10 cellular contexts compared by ENCODE assay signal in the genomic region with DNA sequence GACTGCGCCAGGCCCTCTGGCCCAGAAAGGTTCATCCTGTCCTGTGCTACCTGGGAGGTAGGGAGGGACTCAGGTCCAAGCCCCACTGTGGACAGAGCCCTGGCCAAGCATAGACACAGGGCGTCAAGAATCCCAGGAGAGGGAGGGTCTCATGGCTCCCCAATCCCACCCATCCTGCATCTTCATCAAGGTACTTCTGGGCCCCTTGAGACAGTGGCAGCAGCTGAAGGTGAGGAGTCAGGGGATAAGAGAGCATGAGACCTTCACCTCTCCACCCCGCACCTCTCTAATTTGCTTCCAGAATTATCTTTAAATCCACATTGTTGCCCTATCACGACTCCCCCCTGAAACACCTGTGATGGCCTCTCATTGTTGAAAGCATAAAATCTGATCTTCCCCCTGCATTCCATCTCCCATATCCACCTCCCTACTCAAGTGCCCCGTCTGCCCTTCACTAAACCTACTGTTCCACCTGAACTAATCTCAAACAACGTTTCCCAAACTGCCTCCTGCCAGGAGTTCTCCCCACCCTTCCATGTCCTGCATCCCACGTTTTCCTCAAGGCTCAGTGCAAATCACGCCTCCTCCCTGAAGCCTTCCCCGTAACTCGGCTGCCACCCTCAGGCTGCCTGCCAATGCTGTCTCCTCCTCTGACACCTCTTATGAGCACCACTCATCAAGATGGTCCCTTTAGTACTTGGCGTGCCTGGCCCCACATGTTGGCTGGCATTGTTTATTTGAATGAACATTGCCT. TPM values are rescaled to one million over a fixed set of nuclear protein-coding genes. Genes with fewer than 3 reads are reported as not detected.
A peak's percentile ranks its signal among the peaks of the same experiment; 100 is the strongest.
DNase-seq lines count a peak whose midpoint lies in the region; ATAC-seq and TF ChIP-seq lines count a peak whose summit lies in the region.
"Had no signal": no experiment of that assay in that cellular context is flagged by ENCODE, and none has a peak within 500 bp of the region (broad histone marks: within the 10 kb centered on the region; RNA-seq: fewer than 3 reads in every experiment).

No MANE protein-coding gene starts in this region.

- no peaks in the 10 kb centered on the region for H3K9me3 ChIP-seq in OCI-LY3 (ENCODE audit: insufficient read depth, low read length)
- H3K9me3 ChIP-seq: uterus had no signal

- TF ChIP-seq POLR2A in GM18505 (IDR thresholded peaks at IDR 0.05; ENCODE audit: borderline replicate concordance, extremely low read depth, insufficient read depth, insufficient read length), result no peak

- no peaks in the 10 kb centered on the region for H3K79me2 ChIP-seq in OCI-LY3 (ENCODE audit: low read length)

- no peak overlapping the region for H3K4me2 ChIP-seq in OCI-LY3 (ENCODE audit: low read length)

- 0 out of 2 replicates have a peak overlapping the region, but pooled peaks have one; percentile 30 for H2AFZ ChIP-seq in OCI-LY3 (ENCODE audit: low read depth, low read length)

- DNase-seq in DMS 273 (lab: John Stamatoyannopoulos, UW; ENCODE audit: unreplicated experiment), result peak; percentile 29
- no peak for DNase-seq in DMS 273 treated with DMSO at 0.1 percent for 48 hours (lab: John Stamatoyannopoulos, UW)
- DNase-seq in fibroblast of villous mesenchyme (ENCODE audit: low read depth), result peak; percentile 81
- DNase-seq in retina, result peak; percentile 23
- no peak for DNase-seq in middle frontal gyrus (ENCODE audit: extremely low spot score, low spot score)
- DNase-seq: amniotic stem cell, uterus had no signal

- no peaks in the 10 kb centered on the region for H4K20me1 ChIP-seq in OCI-LY3 (ENCODE audit: insufficient read depth, low read length)

- no peak for ATAC-seq in GM19324 (IDR thresholded peaks at IDR 0.05; ENCODE audit: low FRiP score, unreplicated experiment)
- ATAC-seq in GM18505 (IDR thresholded peaks at IDR 0.05; ENCODE audit: unreplicated experiment), result no peak

- peaks cover 18% of the 10 kb centered on the region for H3K27me3 ChIP-seq in OCI-LY3 (ENCODE audit: low read depth, low read length)
- H3K27me3 ChIP-seq: uterus had no signal

- H3K9ac ChIP-seq in OCI-LY3 (ENCODE audit: low read length), result no peak overlapping the region

- H3K27ac ChIP-seq in OCI-LY3 (ENCODE audit: low read length), result no peak overlapping the region

- H3K4me3 ChIP-seq in OCI-LY3 (ENCODE audit: low read length), result no peak overlapping the region
- H3K4me3 ChIP-seq in fibroblast of villous mesenchyme (ENCODE audit: low read depth, low read length), result no peak overlapping the region
- H3K4me3 ChIP-seq: uterus had no signal

- TF ChIP-seq CTCF in OCI-LY3 (IDR thresholded peaks at IDR 0.05; ENCODE audit: low read depth, low read length) (peak; percentile 36), fibroblast of villous mesenchyme (IDR thresholded peaks at IDR 0.05; ENCODE audit: insufficient read depth, low read depth, low read length) (peak; percentile 50)

- H3K4me1 ChIP-seq in OCI-LY3 (ENCODE audit: low read length), result no peaks in the 10 kb centered on the region
- H3K4me1 ChIP-seq: uterus had no signal

- no peaks in the 10 kb centered on the region for H3K36me3 ChIP-seq in OCI-LY3 (replicated peaks; ENCODE audit: low read depth, low read length)
- H3K36me3 ChIP-seq: uterus had no signal

RNA-seq across cellular contexts. Expression of a gene that starts 27.1 kb away (rescaled TPM):
- total RNA-seq in fibroblast of villous mesenchyme, result 989 and 1,804 TPM in 2 replicates

RNA-seq across cellular contexts. Expression of a gene that starts 30.3 kb away (rescaled TPM):
- 838 and 849 TPM in 2 replicates for total RNA-seq in fibroblast of villous mesenchyme

Comparison
In these comparisons a context has a peak if more than half of its experiments do, and no peak if none do; other contexts are left out.
1. DNase-seq: peak in DMS 273 (single experiment), fibroblast of villous mesenchyme (single experiment) and retina (single experiment); none in DMS 273 treated with DMSO at 0.1 percent for 48 hours (single experiment) and middle frontal gyrus (single experiment).